ENCODE assay signal across 17 cellular contexts in the genomic region with DNA sequence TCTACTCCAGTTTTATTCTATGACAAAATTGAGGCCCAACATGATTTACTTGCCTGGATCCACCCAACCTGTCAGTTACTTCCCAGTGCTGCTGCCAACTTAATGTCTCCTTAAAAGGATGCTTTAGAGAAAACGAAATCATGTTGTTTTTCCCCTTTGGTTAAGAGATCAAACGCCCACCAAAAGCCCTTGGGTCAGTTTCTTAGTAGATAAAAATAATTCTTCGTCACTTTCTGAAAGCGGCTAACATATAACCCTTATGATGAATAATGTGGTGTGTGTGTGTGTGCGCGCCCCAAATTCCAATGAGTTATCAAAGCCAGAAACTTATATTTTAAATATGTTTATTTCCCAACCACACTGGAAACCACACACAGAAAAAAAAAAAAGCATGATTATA.
"Had no signal": no experiment of that assay in that cellular context is flagged by ENCODE, and none has a peak within 500 bp of the region (broad histone marks: within the 10 kb centered on the region; RNA-seq: fewer than 3 reads in every experiment).

No MANE protein-coding gene starts in this region.

- DNase-seq: effector CD8-positive, alpha-beta T cell; foreskin fibroblast; gastrocnemius medialis; kidney; mesenchymal stem cell; natural killer cell; right lobe of liver; small intestine; stimulated activated CD4-positive, alpha-beta T cell treated with anti-CD3 and anti-CD28 coated beads, Interleukin-12 subunit alpha, Interleukin-12 subunit beta, amount 100 ng/mL, for 4 hours; stimulated activated CD4-positive, alpha-beta T cell treated with anti-CD3 and anti-CD28 coated beads, Interleukin-2, amount 100 ng/mL, for 24 hours; stimulated activated CD4-positive, alpha-beta T cell treated with anti-CD3 and anti-CD28 coated beads, Interleukin-4, amount 100 ng/mL, for 24 hours; stimulated activated naive CD4-positive, alpha-beta T cell treated with Interleukin-2 at 50 U/mL for 16 hours; stomach; trophoblast cell had no signal

- ATAC-seq: esophagus mucosa; gastrocnemius medialis; left lobe of liver; natural killer cell; right lobe of liver; stimulated activated effector memory CD8-positive, alpha-beta T cell treated with anti-CD3 and anti-CD28 coated beads, Interleukin-12 subunit alpha, Interleukin-12 subunit beta, amount 100 ng/mL, for 72 hours had no signal
